7 cellular contexts compared by ENCODE assay signal in the genomic region with DNA sequence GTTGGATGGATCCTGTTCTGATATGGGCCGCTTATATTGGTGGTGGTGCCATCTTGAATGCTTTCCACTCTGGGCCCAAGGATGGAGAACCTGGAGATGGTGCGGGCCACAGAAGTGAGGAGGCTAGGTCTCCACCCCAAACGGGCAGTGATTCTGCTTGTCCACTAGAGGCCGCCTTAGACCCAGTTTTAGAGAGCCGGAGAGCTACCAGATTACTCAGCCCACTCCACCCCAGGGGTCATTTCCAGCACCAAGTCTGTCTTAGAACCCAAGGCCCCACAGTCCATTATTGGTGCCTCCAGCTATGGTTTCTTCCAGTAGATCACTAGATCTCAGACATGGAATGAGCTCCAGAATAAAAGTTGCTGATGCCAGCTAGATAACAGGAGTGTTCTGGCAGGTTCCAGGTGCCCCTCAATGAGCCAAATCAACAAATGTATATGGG.
DNase-seq lines count a peak whose midpoint lies in the region; ATAC-seq and TF ChIP-seq lines count a peak whose summit lies in the region.

No MANE protein-coding gene starts in this region.

- DNase-seq in GM12865 (ENCODE audit: low read depth) = peak; percentile 78
- peak; percentile 39 for DNase-seq in NCI-H510A (lab: John Stamatoyannopoulos, UW)
- peak; percentile 53 to 58 for DNase-seq in activated CD4-positive, alpha-beta T cell treated with anti-CD3 and anti-CD28 coated beads, Interleukin-2, amount 50 U/mL, for 4 hours
- peak; percentile 80 for DNase-seq in ecto neural progenitor cell (ENCODE audit: low spot score)
- peak; percentile 70 to 74 for DNase-seq in memory B cell (ENCODE audit: low spot score in 2 of 2)
- peak in 2 of 3 experiments; percentile 40 to 53 for DNase-seq in stimulated activated CD4-positive, alpha-beta T cell treated with anti-CD3 and anti-CD28 coated beads, TNF-alpha, amount 100 ng/mL, for 4 hours (ENCODE audit: low read depth in 3 of 3)

- peaks cover 18% of the 10 kb centered on the region for H3K4me1 Mint-ChIP-seq in memory B cell

- H3K4me3 Mint-ChIP-seq in memory B cell = no peak overlapping the region

- no peak overlapping the region for H3K4me3 ChIP-seq in GM12865 (ENCODE audit: low read depth, low read length)

- no peaks in the 10 kb centered on the region for H3K9me3 Mint-ChIP-seq in memory B cell

- no peaks in the 10 kb centered on the region for H3K36me3 Mint-ChIP-seq in memory B cell

- no peak overlapping the region for H3K27ac Mint-ChIP-seq in memory B cell

- no peaks in the 10 kb centered on the region for H3K27me3 Mint-ChIP-seq in memory B cell

- ATAC-seq in HG02678 (IDR thresholded peaks at IDR 0.05; ENCODE audit: unreplicated experiment) (peak; percentile 76), memory B cell (ENCODE audit: low read depth) (peak; percentile 83)

- peak; percentile 94 for TF ChIP-seq CTCF in GM12865 (IDR thresholded peaks at IDR 0.05; ENCODE audit: insufficient read depth, low read depth, low read length, missing control alignments)
